In the genomic region with DNA sequence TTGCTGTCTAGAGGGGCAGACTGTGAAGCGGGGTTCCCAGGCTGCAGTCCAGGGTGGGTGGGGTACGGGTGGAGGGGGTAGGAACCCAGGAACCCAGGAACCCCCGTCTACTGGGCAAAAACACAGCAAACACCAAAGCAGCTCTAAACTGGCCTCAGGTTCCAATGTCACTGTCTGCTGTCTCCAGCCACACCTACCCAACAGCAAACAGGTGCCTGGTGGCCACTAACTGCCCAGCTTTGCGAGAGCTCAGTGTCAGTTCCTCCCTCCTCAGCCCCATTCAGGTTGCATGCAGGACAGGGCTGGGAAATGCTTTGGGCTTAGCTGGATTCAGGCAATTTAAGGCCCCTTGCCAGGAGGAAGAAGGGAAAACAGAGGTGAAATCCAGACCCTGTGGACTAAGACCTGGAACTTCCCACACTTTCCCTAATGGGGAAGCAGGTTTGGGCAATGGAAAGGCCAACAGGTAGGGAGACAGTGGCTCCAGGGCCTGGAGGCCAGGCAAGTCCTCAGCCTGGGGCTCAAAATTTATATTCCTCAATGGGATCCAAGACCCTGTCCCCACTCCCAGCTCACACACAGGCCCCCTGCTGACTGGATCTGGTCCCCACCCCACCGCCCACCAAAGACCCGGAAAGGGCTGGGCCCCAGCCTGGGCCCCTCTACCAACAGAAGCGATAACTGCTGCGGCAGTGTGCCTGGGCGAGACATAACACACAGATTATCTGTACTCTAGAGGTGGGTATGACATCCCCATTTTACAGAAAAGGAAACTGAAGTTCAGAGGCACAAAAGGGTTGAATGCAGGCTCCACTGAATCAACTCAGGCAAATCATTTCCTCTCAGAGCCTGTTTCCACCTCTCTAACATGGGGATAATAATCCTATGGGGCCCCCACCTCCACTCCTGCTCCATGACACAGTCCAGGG, we compare ENCODE assay signal across 8 cellular contexts.
DNase-seq lines count a peak whose midpoint lies in the region; ATAC-seq and TF ChIP-seq lines count a peak whose summit lies in the region.

No MANE protein-coding gene starts in this region.

- no peaks in the 10 kb centered on the region for H3K27me3 Mint-ChIP-seq in nephron (ENCODE audit: low read depth)

- H3K4me1 ChIP-seq in BLaER1 treated with 17β-estradiol and CSF1 and Interleukin-3, amounts not matched to agents 10 nM and 100 nM: peaks cover 52 to 92% (median 87%) of the 10 kb centered on the region in 10 experiments
- peaks cover 70% of the 10 kb centered on the region for H3K4me1 ChIP-seq in KMS-11 (ENCODE audit: low read depth, poor library complexity, severe bottlenecking)

- no peak overlapping the region for H2AFZ ChIP-seq in KMS-11 (ENCODE audit: low read depth)

- no peaks in the 10 kb centered on the region for H3K9me3 ChIP-seq in BLaER1 treated with 17β-estradiol and CSF1 and Interleukin-3, amounts not matched to agents 10 nM and 100 nM (replicated peaks in 1 of 11)

- ATAC-seq in HG02981 (IDR thresholded peaks at IDR 0.05; ENCODE audit: unreplicated experiment) (no peak), GM19455 (IDR thresholded peaks at IDR 0.05; ENCODE audit: unreplicated experiment) (no peak)

- H3K79me2 ChIP-seq in KMS-11 (ENCODE audit: insufficient read depth, low read depth): peaks cover 79% of the 10 kb centered on the region

- peak overlapping the region; percentile 86 to 100 (median 98) for H3K4me2 ChIP-seq in BLaER1 treated with 17β-estradiol and CSF1 and Interleukin-3, amounts not matched to agents 10 nM and 100 nM
- peak overlapping the region; percentile 98 for H3K4me2 ChIP-seq in KMS-11

- H3K27ac ChIP-seq in BLaER1 treated with 17β-estradiol and CSF1 and Interleukin-3, amounts not matched to agents 10 nM and 100 nM: no peak overlapping the region
- peak overlapping the region; percentile 15; the same call in 1 of the 2 replicates for H3K27ac ChIP-seq in KMS-11

- no peaks in the 10 kb centered on the region for H3K36me3 ChIP-seq in BLaER1 treated with 17β-estradiol and CSF1 and Interleukin-3, amounts not matched to agents 10 nM and 100 nM
- no peaks in the 10 kb centered on the region for H3K36me3 ChIP-seq in KMS-11 (ENCODE audit: insufficient read depth)

- TF ChIP-seq CTCF in KMS-11 (conservative IDR thresholded peaks at IDR 0.05; ENCODE audit: low read depth, low read length) (no peak), cardiac fibroblast (IDR thresholded peaks at IDR 0.05; ENCODE audit: low read depth, low read length) (no peak), nephron (IDR thresholded peaks at IDR 0.05; ENCODE audit: unreplicated experiment in 3 of 3) (no peak)

- peak overlapping the region in 8 of 11 experiments; percentile 27 to 89 (median 44); a peak in 8 of 22 replicates for H3K9ac ChIP-seq in BLaER1 treated with 17β-estradiol and CSF1 and Interleukin-3, amounts not matched to agents 10 nM and 100 nM
- peak overlapping the region; percentile 17; the same call in 1 of the 2 replicates for H3K9ac ChIP-seq in KMS-11

- H3K4me1 Mint-ChIP-seq in nephron: peaks cover 74% of the 10 kb centered on the region

- peaks cover 52 to 85% (median 81%) of the 10 kb centered on the region in 11 experiments; a peak in 21 of 22 replicates for H4K20me1 ChIP-seq in BLaER1 treated with 17β-estradiol and CSF1 and Interleukin-3, amounts not matched to agents 10 nM and 100 nM
- H4K20me1 ChIP-seq in KMS-11 (ENCODE audit: insufficient read depth): no peaks in the 10 kb centered on the region

- peak overlapping the region; percentile 75 to 87 (median 86) for H3K4me3 Mint-ChIP-seq in nephron

- peaks cover 0 to 15% (median 6%) of the 10 kb centered on the region in 11 experiments; a peak in 9 of 22 replicates for H3K27me3 ChIP-seq in BLaER1 treated with 17β-estradiol and CSF1 and Interleukin-3, amounts not matched to agents 10 nM and 100 nM
- H3K27me3 ChIP-seq in KMS-11 (ENCODE audit: insufficient read depth, low read depth): no peaks in the 10 kb centered on the region

- no peak for DNase-seq in cardiac fibroblast (ENCODE audit: low read depth in 2 of 2)
- DNase-seq in DMS153 (lab: John Stamatoyannopoulos, UW): no peak
- no peak for DNase-seq in GM19238 (ENCODE audit: insufficient read length, low spot score)

- no peak overlapping the region for H3K4me3 ChIP-seq in BLaER1 treated with 17β-estradiol and CSF1 and Interleukin-3, amounts not matched to agents 10 nM and 100 nM
- H3K4me3 ChIP-seq in KMS-11 (IDR thresholded peaks at IDR 0.05; ENCODE audit: insufficient read depth, low read depth, low read length): no peak overlapping the region
- H3K4me3 ChIP-seq in cardiac fibroblast (replicated peaks in 1 of 2; ENCODE audit: low read depth in 2 of 2, low read length in 2 of 2): peak overlapping the region; percentile 25 to 37

- peak overlapping the region in 2 of 3 experiments; percentile 77 to 88 for H3K27ac Mint-ChIP-seq in nephron

- H3K9me3 Mint-ChIP-seq in nephron: no peaks in the 10 kb centered on the region

- no peaks in the 10 kb centered on the region for H3K36me3 Mint-ChIP-seq in nephron (ENCODE audit: low read depth)

Comparison
In these comparisons a context has a peak if more than half of its experiments do, and no peak if none do; other contexts are left out.
1. H3K4me3 ChIP-seq: peak in cardiac fibroblast (2 of 2); none in BLaER1 treated with 17β-estradiol and CSF1 and Interleukin-3, amounts not matched to agents 10 nM and 100 nM (0 of 10) and KMS-11 (single experiment).